In the genomic region with DNA sequence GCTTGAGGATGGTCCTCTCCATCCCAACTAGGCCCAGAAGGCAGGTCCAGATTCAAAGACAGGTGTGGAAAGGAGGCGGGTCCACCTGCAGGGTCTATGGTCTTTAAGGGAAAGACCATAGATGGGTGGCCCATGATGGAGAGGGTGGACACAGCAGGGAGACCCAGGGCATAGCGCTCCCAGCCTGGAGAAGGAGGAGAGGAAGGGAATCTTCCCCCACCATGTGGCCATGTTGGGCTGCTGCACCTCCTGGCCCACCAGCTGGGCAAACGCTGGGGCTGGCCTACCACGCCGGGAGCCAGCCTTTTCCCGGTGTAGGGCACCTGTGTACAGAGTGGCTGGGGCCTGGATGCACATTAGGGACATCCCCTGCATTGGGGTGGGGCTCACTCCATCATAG, we compare ENCODE assay signal across 1 cellular context.
TF ChIP-seq lines count a peak whose summit lies in the region.

No MANE protein-coding gene starts in this region.

TF ChIP-seq in liver, 16 proteins besides CTCF, POLR2A, EP300 and RAD21 (continued from another document):
- TF ChIP-seq NR2F2 (IDR thresholded peaks at IDR 0.05) (no peak), FOXA2 (IDR thresholded peaks at IDR 0.05) (no peak)
- TF ChIP-seq, protein P1, sequence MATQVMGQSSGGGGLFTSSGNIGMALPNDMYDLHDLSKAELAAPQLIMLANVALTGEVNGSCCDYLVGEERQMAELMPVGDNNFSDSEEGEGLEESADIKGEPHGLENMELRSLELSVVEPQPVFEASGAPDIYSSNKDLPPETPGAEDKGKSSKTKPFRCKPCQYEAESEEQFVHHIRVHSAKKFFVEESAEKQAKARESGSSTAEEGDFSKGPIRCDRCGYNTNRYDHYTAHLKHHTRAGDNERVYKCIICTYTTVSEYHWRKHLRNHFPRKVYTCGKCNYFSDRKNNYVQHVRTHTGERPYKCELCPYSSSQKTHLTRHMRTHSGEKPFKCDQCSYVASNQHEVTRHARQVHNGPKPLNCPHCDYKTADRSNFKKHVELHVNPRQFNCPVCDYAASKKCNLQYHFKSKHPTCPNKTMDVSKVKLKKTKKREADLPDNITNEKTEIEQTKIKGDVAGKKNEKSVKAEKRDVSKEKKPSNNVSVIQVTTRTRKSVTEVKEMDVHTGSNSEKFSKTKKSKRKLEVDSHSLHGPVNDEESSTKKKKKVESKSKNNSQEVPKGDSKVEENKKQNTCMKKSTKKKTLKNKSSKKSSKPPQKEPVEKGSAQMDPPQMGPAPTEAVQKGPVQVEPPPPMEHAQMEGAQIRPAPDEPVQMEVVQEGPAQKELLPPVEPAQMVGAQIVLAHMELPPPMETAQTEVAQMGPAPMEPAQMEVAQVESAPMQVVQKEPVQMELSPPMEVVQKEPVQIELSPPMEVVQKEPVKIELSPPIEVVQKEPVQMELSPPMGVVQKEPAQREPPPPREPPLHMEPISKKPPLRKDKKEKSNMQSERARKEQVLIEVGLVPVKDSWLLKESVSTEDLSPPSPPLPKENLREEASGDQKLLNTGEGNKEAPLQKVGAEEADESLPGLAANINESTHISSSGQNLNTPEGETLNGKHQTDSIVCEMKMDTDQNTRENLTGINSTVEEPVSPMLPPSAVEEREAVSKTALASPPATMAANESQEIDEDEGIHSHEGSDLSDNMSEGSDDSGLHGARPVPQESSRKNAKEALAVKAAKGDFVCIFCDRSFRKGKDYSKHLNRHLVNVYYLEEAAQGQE (IDR thresholded peaks at IDR 0.05) = no peak
